Comparison of ENCODE assay signal across 30 cellular contexts in genomic region chr9:124332321-124332720, GRCh38.
"Had no signal": no experiment of that assay in that cellular context is flagged by ENCODE, and none has a peak within 500 bp of the region (broad histone marks: within the 10 kb centered on the region; RNA-seq: fewer than 3 reads in every experiment).

No MANE protein-coding gene starts in this region.

- H3K4me2 ChIP-seq: SK-N-SH had no signal

- H3K27me3 ChIP-seq: breast epithelium, gastrocnemius medialis, transverse colon had no signal

- H3K4me3 ChIP-seq: breast epithelium, gastrocnemius medialis, transverse colon had no signal

- H3K9me3 ChIP-seq: gastrocnemius medialis, SK-N-SH, transverse colon had no signal

- H3K36me3 ChIP-seq: gastrocnemius medialis had no signal

- H3K9me3 Mint-ChIP-seq: activated CD4-positive, alpha-beta memory T cell treated with anti-CD3 and anti-CD28 coated beads, Interleukin-2, amount 10 ng/mL, durations not matched to agents 7 days and 5 days; activated CD4-positive, alpha-beta T cell treated with anti-CD3 and anti-CD28 coated beads, Interleukin-2, amount 10 ng/mL, durations not matched to agents 7 days and 5 days; activated naive CD4-positive, alpha-beta T cell treated with anti-CD3 and anti-CD28 coated beads, Interleukin-2, amount 50 U/mL, for 24 hours; activated naive CD8-positive, alpha-beta T cell treated with anti-CD3 and anti-CD28 coated beads, Interleukin-2, amount 50 U/mL, for 24 hours; activated T-cell treated with anti-CD3 and anti-CD28 coated beads, Interleukin-2, amount 50 U/mL, for 4 hours; activated T-helper 2 cell treated with anti-CD3 and anti-CD28 coated beads, Interferon-gamma antibody, Interleukin-2, Interleukin-4, amounts not matched to agents 10 μg/mL and 5 μg/mL and 100 μg/mL, durations not matched to agents 14 hours and 24 hours and 36 hours; dendritic cell treated with granulocyte-macrophage colony-stimulating factor and Interleukin-4, amounts not matched to agents 40 ng/mL and 50 ng/mL, for 4 days; immature natural killer cell had no signal

- H3K4me3 Mint-ChIP-seq: activated CD4-positive, alpha-beta memory T cell treated with anti-CD3 and anti-CD28 coated beads, Interleukin-2, amount 10 ng/mL, durations not matched to agents 7 days and 5 days; activated CD4-positive, alpha-beta T cell treated with anti-CD3 and anti-CD28 coated beads, Interleukin-2, amount 10 ng/mL, durations not matched to agents 7 days and 5 days; activated naive CD4-positive, alpha-beta T cell treated with anti-CD3 and anti-CD28 coated beads, Interleukin-2, amount 50 U/mL, for 24 hours; activated naive CD8-positive, alpha-beta T cell treated with anti-CD3 and anti-CD28 coated beads, Interleukin-2, amount 50 U/mL, for 24 hours; activated T-cell treated with anti-CD3 and anti-CD28 coated beads, Interleukin-2, amount 50 U/mL, for 4 hours; dendritic cell treated with granulocyte-macrophage colony-stimulating factor and Interleukin-4, amounts not matched to agents 40 ng/mL and 50 ng/mL, for 4 days; immature natural killer cell; T-helper 17 cell had no signal

- FAIRE-seq: endometrium, kidney, small intestine had no signal

- ATAC-seq: activated naive CD8-positive, alpha-beta T cell treated with anti-CD3 and anti-CD28 coated beads, Interleukin-2, amount 50 U/mL, for 24 hours; activated T-cell treated with anti-CD3 and anti-CD28 coated beads, Interleukin-2, amount 50 U/mL, for 4 hours; gastrocnemius medialis; left colon; sciatic nerve; T-helper 17 cell had no signal

- H3K27ac Mint-ChIP-seq: activated CD4-positive, alpha-beta memory T cell treated with anti-CD3 and anti-CD28 coated beads, Interleukin-2, amount 10 ng/mL, durations not matched to agents 7 days and 5 days; activated CD4-positive, alpha-beta T cell treated with anti-CD3 and anti-CD28 coated beads, Interleukin-2, amount 10 ng/mL, durations not matched to agents 7 days and 5 days; activated naive CD4-positive, alpha-beta T cell treated with anti-CD3 and anti-CD28 coated beads, Interleukin-2, amount 50 U/mL, for 24 hours; activated naive CD8-positive, alpha-beta T cell treated with anti-CD3 and anti-CD28 coated beads, Interleukin-2, amount 50 U/mL, for 24 hours; activated T-helper 2 cell treated with anti-CD3 and anti-CD28 coated beads, Interferon-gamma antibody, Interleukin-2, Interleukin-4, amounts not matched to agents 10 μg/mL and 5 μg/mL and 100 μg/mL, durations not matched to agents 14 hours and 24 hours and 36 hours; dendritic cell treated with granulocyte-macrophage colony-stimulating factor and Interleukin-4, amounts not matched to agents 40 ng/mL and 50 ng/mL, for 4 days; immature natural killer cell; progenitor cell of endocrine pancreas; T-helper 17 cell had no signal

- H3K4me1 ChIP-seq: breast epithelium, transverse colon had no signal

- H3K36me3 Mint-ChIP-seq: activated naive CD4-positive, alpha-beta T cell treated with anti-CD3 and anti-CD28 coated beads, Interleukin-2, amount 50 U/mL, for 24 hours had no signal

- H3K9ac ChIP-seq: SK-N-SH had no signal

- H3K27me3 Mint-ChIP-seq: activated CD4-positive, alpha-beta memory T cell treated with anti-CD3 and anti-CD28 coated beads, Interleukin-2, amount 10 ng/mL, durations not matched to agents 7 days and 5 days; activated CD4-positive, alpha-beta T cell treated with anti-CD3 and anti-CD28 coated beads, Interleukin-2, amount 10 ng/mL, durations not matched to agents 7 days and 5 days; activated naive CD4-positive, alpha-beta T cell treated with anti-CD3 and anti-CD28 coated beads, Interleukin-2, amount 50 U/mL, for 24 hours; activated naive CD8-positive, alpha-beta T cell treated with anti-CD3 and anti-CD28 coated beads, Interleukin-2, amount 50 U/mL, for 24 hours; dendritic cell treated with granulocyte-macrophage colony-stimulating factor and Interleukin-4, amounts not matched to agents 40 ng/mL and 50 ng/mL, for 4 days; progenitor cell of endocrine pancreas; T-helper 17 cell had no signal

- H3K4me1 Mint-ChIP-seq: activated CD4-positive, alpha-beta memory T cell treated with anti-CD3 and anti-CD28 coated beads, Interleukin-2, amount 10 ng/mL, durations not matched to agents 7 days and 5 days; activated CD4-positive, alpha-beta T cell treated with anti-CD3 and anti-CD28 coated beads, Interleukin-2, amount 10 ng/mL, durations not matched to agents 7 days and 5 days; activated naive CD4-positive, alpha-beta T cell treated with anti-CD3 and anti-CD28 coated beads, Interleukin-2, amount 50 U/mL, for 24 hours; activated naive CD8-positive, alpha-beta T cell treated with anti-CD3 and anti-CD28 coated beads, Interleukin-2, amount 50 U/mL, for 24 hours had no signal

- H3K27ac ChIP-seq: breast epithelium, transverse colon, WERI-Rb-1 had no signal

- DNase-seq: activated CD4-positive, alpha-beta memory T cell treated with anti-CD3 and anti-CD28 coated beads, Interleukin-2, amount 10 ng/mL, durations not matched to agents 7 days and 5 days; activated CD4-positive, alpha-beta T cell treated with anti-CD3 and anti-CD28 coated beads for 1 hour; activated CD4-positive, alpha-beta T cell treated with anti-CD3 and anti-CD28 coated beads, Interleukin-2, amount 10 ng/mL, durations not matched to agents 7 days and 5 days; activated CD8-positive, alpha-beta memory T cell treated with anti-CD3 and anti-CD28 coated beads, Interleukin-2, amount 50 U/mL, for 48 hours; activated naive CD8-positive, alpha-beta T cell treated with anti-CD3 and anti-CD28 coated beads, Interleukin-2, amount 50 U/mL, for 24 hours; activated T-cell treated with anti-CD3 and anti-CD28 coated beads, Interleukin-2, amount 50 U/mL, for 4 hours; amygdala; central memory CD4-positive, alpha-beta T cell; effector CD4-positive, alpha-beta T cell; erythroblast; gastrocnemius medialis; head of caudate nucleus; immature natural killer cell; kidney; left colon; SK-N-SH; small intestine; stimulated activated CD4-positive, alpha-beta T cell treated with anti-CD3 and anti-CD28 coated beads, Interleukin-1b, Interleukin-23, amount 100 ng/mL, for 48 hours; stimulated activated naive CD4-positive, alpha-beta T cell treated with Interleukin-2 at 50 U/mL for 16 hours; T-helper 17 cell; T1000; transverse colon; WERI-Rb-1 had no signal
